8 cellular contexts compared by ENCODE assay signal in the genomic region with DNA sequence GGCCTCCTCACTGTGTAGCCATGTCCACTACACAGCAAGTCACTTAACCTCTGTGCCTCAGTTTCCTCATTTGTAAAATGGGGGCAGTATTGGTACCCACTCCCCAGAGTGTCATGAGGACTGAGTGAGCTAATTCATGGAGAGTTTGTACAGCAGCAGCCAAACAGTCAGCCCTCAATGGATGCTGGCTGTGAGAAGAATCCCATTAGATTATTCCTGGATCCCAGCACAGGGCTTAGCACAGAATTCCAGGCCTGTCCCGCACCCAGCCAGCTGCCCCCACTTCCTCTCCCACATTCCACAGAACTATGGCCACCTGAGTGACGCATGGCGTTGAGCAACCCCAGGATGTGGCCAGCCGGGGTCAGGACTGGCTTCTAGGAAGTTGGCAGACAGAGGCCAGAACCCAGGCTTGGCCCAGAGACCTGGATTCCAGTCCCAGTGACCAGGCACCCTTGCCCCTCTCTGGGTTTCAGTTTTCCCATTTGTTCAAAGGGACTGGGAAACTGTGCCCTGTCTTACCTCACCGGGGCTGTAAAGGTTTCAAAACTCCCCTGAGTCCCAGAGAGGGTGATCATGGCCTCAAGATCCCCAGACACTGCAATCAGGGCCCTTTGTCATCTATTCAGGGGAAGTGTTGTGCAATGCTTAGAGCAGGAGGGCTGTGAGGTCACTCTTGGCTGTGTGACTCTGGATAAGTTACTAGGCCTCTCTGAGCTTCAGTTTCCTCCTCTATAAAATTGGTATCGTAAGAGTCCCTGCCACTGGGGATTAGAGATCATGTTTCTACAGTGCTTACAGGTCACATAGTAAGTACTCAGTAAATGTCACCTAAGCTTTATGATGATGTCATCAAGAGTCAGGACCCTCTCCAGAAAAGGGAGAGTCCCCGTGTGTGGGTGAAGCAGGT. TPM values are rescaled to one million over a fixed set of nuclear protein-coding genes. Genes with fewer than 3 reads are reported as not detected.
A peak's percentile ranks its signal among the peaks of the same experiment; 100 is the strongest.
DNase-seq lines count a peak whose midpoint lies in the region; ATAC-seq and TF ChIP-seq lines count a peak whose summit lies in the region.

No MANE protein-coding gene starts in this region.

- H3K4me3 Mint-ChIP-seq in nephron progenitor cell: no peak overlapping the region

- no peak overlapping the region for H3K27ac Mint-ChIP-seq in nephron progenitor cell

- H3K4me2 ChIP-seq in HCT116 (ENCODE audit: low read length): peak overlapping the region; percentile 44

- H3K9me2 ChIP-seq in HCT116 (ENCODE audit: insufficient read depth): no peaks in the 10 kb centered on the region

- intact Hi-C loops in HCT116 (cut with micrococcal nuclease): loop anchor here (10.0 kb wide), 1 partner anchor 603 kb away; no protein-coding TSS in a partner anchor
- intact Hi-C loops in Right ventricle myocardium superior (cut with DNase I): loop anchor here (5.0 kb wide), 1 partner anchor 49 kb away; no protein-coding TSS in a partner anchor

- 0 out of 2 replicates have a peak overlapping the region, but pooled peaks have one; percentile 4 for H3K9ac ChIP-seq in HCT116 (ENCODE audit: low read length)
- no peak overlapping the region for H3K9ac ChIP-seq in skeletal muscle tissue (ENCODE audit: low read depth in 1 of 3, low read length in 3 of 3)

- H3K4me1 Mint-ChIP-seq in nephron progenitor cell: peaks cover 38% of the 10 kb centered on the region

- H3K27ac ChIP-seq in HCT116 (ENCODE audit: low read depth, low read length): no peak overlapping the region
- H3K27ac ChIP-seq in skeletal muscle tissue (ENCODE audit: low read depth, low read length): peak overlapping the region; percentile 54

- H3K36me3 ChIP-seq in HCT116 (ENCODE audit: control insufficient read depth in 1 of 2, insufficient read depth in 2 of 2, low read length in 2 of 2): no peaks in the 10 kb centered on the region
- H3K36me3 ChIP-seq in skeletal muscle tissue (ENCODE audit: control insufficient read depth in 3 of 3, insufficient read depth in 3 of 3, low read length in 3 of 3): no peaks in the 10 kb centered on the region

- H3K36me3 Mint-ChIP-seq in nephron progenitor cell (ENCODE audit: low read depth): no peaks in the 10 kb centered on the region

- H3K4me3 ChIP-seq in HCT116 (replicated peaks in 1 of 2; ENCODE audit: low read depth in 1 of 2, low read length in 2 of 2) (no peak overlapping the region), skeletal muscle tissue (ENCODE audit: low read length in 3 of 3) (no peak overlapping the region)

- no peaks in the 10 kb centered on the region for H3K9me3 Mint-ChIP-seq in nephron progenitor cell

- no peak for TF ChIP-seq RAD21 in HCT116 (IDR thresholded peaks at IDR 0.05; ENCODE audit: low read depth)

- RAD21 ChIA-PET in HCT116 (lab: Charles Lee; ENCODE audit: low non-redundant PET in 1 of 2, low total read pairs in 2 of 2, uncharacterized antibody in 2 of 2, unreplicated experiment in 2 of 2): no interaction called here

- TF ChIP-seq POLR2A in HCT116 (IDR thresholded peaks at IDR 0.05; ENCODE audit: borderline replicate concordance, extremely low read depth, insufficient read depth, insufficient read length): no peak

- H3K9me3 ChIP-seq in HCT116 (ENCODE audit: control insufficient read depth in 1 of 2, insufficient read depth in 1 of 2, low read depth in 1 of 2, low read length in 2 of 2): no peaks in the 10 kb centered on the region
- no peaks in the 10 kb centered on the region for H3K9me3 ChIP-seq in skeletal muscle tissue (ENCODE audit: control insufficient read depth in 3 of 3, low read length in 3 of 3)

- no peaks in the 10 kb centered on the region for H3K79me2 ChIP-seq in HCT116 (ENCODE audit: insufficient read depth, low read length)

- CTCF ChIA-PET in HCT116 (lab: Charles Lee): interaction anchor here (1.0 kb wide), 1 partner anchor 54 kb away, joined by 3 read pairs; no protein-coding TSS in a partner anchor

- no peak for DNase-seq in HCT116 (ENCODE audit: low read depth, low spot score)
- DNase-seq in SKM-1 treated with dmso at 0.1 percent for 144 hours (lab: John Stamatoyannopoulos, UW; ENCODE audit: unreplicated experiment): peak; percentile 94
- DNase-seq in Right ventricle myocardium superior: peak; percentile 88
- no peak for DNase-seq in stimulated activated naive CD4-positive, alpha-beta T cell treated with Interleukin-2 at 50 U/mL for 16 hours (lab: John Stamatoyannopoulos, UW)
- no peak for DNase-seq in nephron progenitor cell
- DNase-seq in NCI-H1436 (lab: John Stamatoyannopoulos, UW): no peak
- DNase-seq in cortex of kidney (lab: John Stamatoyannopoulos, UW): no peak

- H3K4me1 ChIP-seq in HCT116 (ENCODE audit: control insufficient read depth in 1 of 2, insufficient read depth in 2 of 2, low read length in 2 of 2): peaks cover 18 to 42% of the 10 kb centered on the region in 2 experiments; a peak in 3 of 4 replicates
- H3K4me1 ChIP-seq in skeletal muscle tissue (ENCODE audit: control insufficient read depth in 3 of 3, insufficient read depth in 3 of 3, low read length in 3 of 3): peaks cover 12 to 50% (median 32%) of the 10 kb centered on the region in 3 donors

- no peaks in the 10 kb centered on the region for H4K20me1 ChIP-seq in HCT116 (ENCODE audit: insufficient read depth)

- POLR2A ChIA-PET in HCT116 (lab: Charles Lee): no interaction called here

- peak overlapping the region; percentile 12 for H2AFZ ChIP-seq in HCT116 (ENCODE audit: low read depth, low read length, poor library complexity, severe bottlenecking)

- no peaks in the 10 kb centered on the region for H3K27me3 ChIP-seq in HCT116 (ENCODE audit: insufficient read depth, low read length)
- peaks cover 0 to 3% (median 0%) of the 10 kb centered on the region in 3 donors for H3K27me3 ChIP-seq in skeletal muscle tissue (ENCODE audit: control insufficient read depth in 3 of 3, insufficient read depth in 3 of 3, low read length in 3 of 3)

- no peak for TF ChIP-seq CTCF in HCT116 (IDR thresholded peaks at IDR 0.05 in 2 of 3, conservative IDR thresholded peaks at IDR 0.05 in 1 of 3; ENCODE audit: borderline replicate concordance in 1 of 3, insufficient read depth in 1 of 3, low read depth in 2 of 3, low read length in 2 of 3)
- no peak for TF ChIP-seq CTCF in nephron progenitor cell (IDR thresholded peaks at IDR 0.05)

- peaks cover 16% of the 10 kb centered on the region for H3K27me3 Mint-ChIP-seq in nephron progenitor cell (ENCODE audit: low read depth, poor library complexity)

- ATAC-seq in HCT116: peak; percentile 20; the same call in 1 of the 2 replicates
- peak; percentile 39 for ATAC-seq in Right ventricle myocardium superior (ENCODE audit: poor library complexity)

- no TSS peak for BruUV-seq in HCT116 (replicated peaks; lab: Mats Ljungman, UMichigan)

TF ChIP-seq in HCT116, 20 proteins besides CTCF, POLR2A, EP300 and RAD21:
- TF ChIP-seq CEBPB (IDR thresholded peaks at IDR 0.05; ENCODE audit: low read depth) (peak; percentile 78), EZH2 (IDR thresholded peaks at IDR 0.05) (no peak)

RNA-seq across cellular contexts. Expression of gene TGM2, which starts 3.0 kb away (rescaled TPM):
- 6.1 TPM for total RNA-seq in HCT116 (2021; ENCODE audit: unreplicated experiment)
- 8.2 and 9.5 TPM in 2 replicates for polyA plus RNA-seq in HCT116 (2012)
- 469 TPM for total RNA-seq in Right ventricle myocardium superior
- total RNA-seq in skeletal muscle tissue: 7.3 TPM

Comparison
In these comparisons a context has a peak if more than half of its experiments do, and no peak if none do; other contexts are left out.
1. DNase-seq: peak in SKM-1 treated with dmso at 0.1 percent for 144 hours (single experiment) and Right ventricle myocardium superior (single experiment); none in HCT116 (single experiment), stimulated activated naive CD4-positive, alpha-beta T cell treated with Interleukin-2 at 50 U/mL for 16 hours (single experiment), nephron progenitor cell (single experiment), NCI-H1436 (single experiment) and cortex of kidney (single experiment).
2. RNA of gene TGM2, which starts 3.0 kb away (total RNA-seq): 469 TPM in Right ventricle myocardium superior (single experiment); 7.3 TPM in skeletal muscle tissue (single experiment) and 6.1 TPM in HCT116 (single experiment); every median in the first group is over 10 times any median in the second.